14 cellular contexts compared by ENCODE assay signal in the genomic region with DNA sequence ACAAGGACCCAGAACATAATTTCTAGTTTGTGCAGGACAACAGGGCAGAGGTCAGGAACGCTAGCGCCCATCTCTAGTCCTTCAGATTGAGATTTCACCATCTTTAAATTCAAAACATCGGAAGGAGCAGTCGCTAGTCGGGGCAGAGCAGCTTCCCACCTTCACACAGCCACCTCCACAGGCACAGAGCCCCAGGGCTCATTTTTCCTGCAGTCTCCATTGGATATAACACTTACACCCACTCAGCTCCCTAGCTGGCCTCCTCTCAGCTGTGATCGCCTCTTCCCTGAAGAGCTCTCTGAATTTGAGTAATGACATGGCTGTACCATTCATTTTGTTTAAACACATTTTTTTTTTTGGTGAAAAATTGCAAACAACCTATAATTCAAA. TPM values are rescaled to one million over a fixed set of nuclear protein-coding genes. Genes with fewer than 3 reads are reported as not detected.
A peak's percentile ranks its signal among the peaks of the same experiment; 100 is the strongest.
DNase-seq lines count a peak whose midpoint lies in the region; ATAC-seq and TF ChIP-seq lines count a peak whose summit lies in the region.
"Had no signal": no experiment of that assay in that cellular context is flagged by ENCODE, and none has a peak within 500 bp of the region (broad histone marks: within the 10 kb centered on the region; RNA-seq: fewer than 3 reads in every experiment).

No MANE protein-coding gene starts in this region.

- H3K36me3 ChIP-seq in CD4-positive, CD25-positive, alpha-beta regulatory T cell (ENCODE audit: control insufficient read depth, insufficient read depth, low read length) = peaks cover 2% of the 10 kb centered on the region
- no peaks in the 10 kb centered on the region for H3K36me3 ChIP-seq in Caco-2 (ENCODE audit: control insufficient read depth, insufficient read depth, low read length)

- no peak for DNase-seq in CD4-positive, CD25-positive, alpha-beta regulatory T cell
- DNase-seq in Caco-2 (no peak), RWPE1 (ENCODE audit: low spot score) (no peak), memory B cell (ENCODE audit: low spot score in 2 of 2) (no peak), NCI-H187 (lab: John Stamatoyannopoulos, UW) (no peak), GOT3 (lab: John Stamatoyannopoulos, UW) (no peak), kidney glomerular epithelial cell (lab: John Stamatoyannopoulos, UW) (no peak), KBM-7 (no peak)
- DNase-seq: activated CD4-positive, alpha-beta T cell treated with anti-CD3 and anti-CD28 coated beads for 1 hour; left lung; NCI-H1694 had no signal

- H3K4me3 Mint-ChIP-seq in CD4-positive, CD25-positive, alpha-beta regulatory T cell = peak overlapping the region in 3 of 4 donors; percentile 78 to 85 (median 80)
- H3K4me3 Mint-ChIP-seq in Caco-2 (ENCODE audit: unreplicated experiment) (peak overlapping the region; percentile 56), memory B cell (peak overlapping the region; percentile 2)

- H3K4me1 ChIP-seq in CD4-positive, CD25-positive, alpha-beta regulatory T cell (ENCODE audit: control insufficient read depth, insufficient read depth, low read length, poor library complexity, severe bottlenecking) = peaks cover 15% of the 10 kb centered on the region
- peaks cover 7% of the 10 kb centered on the region; the same call in 1 of the 2 replicates for H3K4me1 ChIP-seq in Caco-2

- H3K4me1 Mint-ChIP-seq in CD4-positive, CD25-positive, alpha-beta regulatory T cell = peaks cover 0 to 20% (median 7%) of the 10 kb centered on the region in 4 donors
- no peaks in the 10 kb centered on the region for H3K4me1 Mint-ChIP-seq in Caco-2 (ENCODE audit: low read depth, unreplicated experiment)
- H3K4me1 Mint-ChIP-seq in memory B cell = peaks cover 18% of the 10 kb centered on the region

- intact Hi-C loops in Caco-2 (cut with micrococcal nuclease; ENCODE audit: unreplicated experiment) = no loop called here

- no peaks in the 10 kb centered on the region for H3K36me3 Mint-ChIP-seq in CD4-positive, CD25-positive, alpha-beta regulatory T cell
- peaks cover 14% of the 10 kb centered on the region for H3K36me3 Mint-ChIP-seq in Caco-2 (ENCODE audit: insufficient read depth, unreplicated experiment)
- peaks cover 2% of the 10 kb centered on the region for H3K36me3 Mint-ChIP-seq in memory B cell

- POLR2A ChIA-PET in Caco-2 (lab: Charles Lee) (no interaction called here), RWPE1 (lab: Yijun Ruan, JAX; ENCODE audit: low non-redundant PET) (no interaction called here)

- no peak for ATAC-seq in CD4-positive, CD25-positive, alpha-beta regulatory T cell (ENCODE audit: low read depth in 2 of 2)
- ATAC-seq in memory B cell (ENCODE audit: low read depth) = no peak
- ATAC-seq: left lung had no signal

- no TSS peak for BruUV-seq in Caco-2 (replicated peaks; lab: Mats Ljungman, UMichigan)

- H3K27ac Mint-ChIP-seq in CD4-positive, CD25-positive, alpha-beta regulatory T cell = peak overlapping the region in 1 of 3 donors; percentile 38
- H3K27ac Mint-ChIP-seq in Caco-2 (ENCODE audit: unreplicated experiment) (no peak overlapping the region), memory B cell (no peak overlapping the region)

- TF ChIP-seq CTCF in Caco-2 (IDR thresholded peaks at IDR 0.05; ENCODE audit: insufficient read depth in 1 of 2, low read depth in 1 of 2, low read length in 1 of 2, severe bottlenecking in 1 of 2, unreplicated experiment in 1 of 2) = no peak
- TF ChIP-seq CTCF in RWPE1 (conservative IDR thresholded peaks at IDR 0.05; ENCODE audit: low read depth) = no peak

- H3K4me3 ChIP-seq in CD4-positive, CD25-positive, alpha-beta regulatory T cell (ENCODE audit: low read depth, low read length) = no peak overlapping the region
- H3K4me3 ChIP-seq in Caco-2 (ENCODE audit: low read depth, low read length) = no peak overlapping the region
- H3K4me3 ChIP-seq: hepatocyte, left lung, tibial nerve had no signal

- no peak overlapping the region for H3K27ac ChIP-seq in CD4-positive, CD25-positive, alpha-beta regulatory T cell (ENCODE audit: insufficient read depth, low read length, poor library complexity, severe bottlenecking)
- H3K27ac ChIP-seq in RWPE1 = peak overlapping the region; percentile 90
- H3K27ac ChIP-seq: hepatocyte, left lung, tibial nerve had no signal

- in situ Hi-C loops in KBM-7 (cut with MboI; ENCODE audit: low pct_unique_long_range_greater_than_20kb, low sequenced_read_pairs) = no loop called here

- H3K9me3 ChIP-seq in CD4-positive, CD25-positive, alpha-beta regulatory T cell (ENCODE audit: control insufficient read depth in 2 of 2, low read length in 2 of 2) = no peaks in the 10 kb centered on the region
- H3K9me3 ChIP-seq in Caco-2 = no peaks in the 10 kb centered on the region
- H3K9me3 ChIP-seq: left lung had no signal

- H3K27me3 ChIP-seq in CD4-positive, CD25-positive, alpha-beta regulatory T cell (ENCODE audit: control insufficient read depth, insufficient read depth, low read length) = no peaks in the 10 kb centered on the region
- no peaks in the 10 kb centered on the region for H3K27me3 ChIP-seq in Caco-2 (replicated peaks; ENCODE audit: control insufficient read depth, insufficient read depth, low read length)

- peaks cover 0 to 2% (median 0%) of the 10 kb centered on the region in 7 donors for H3K9me3 Mint-ChIP-seq in CD4-positive, CD25-positive, alpha-beta regulatory T cell
- H3K9me3 Mint-ChIP-seq in Caco-2 (ENCODE audit: unreplicated experiment) (no peaks in the 10 kb centered on the region), memory B cell (no peaks in the 10 kb centered on the region)

- H3K27me3 Mint-ChIP-seq in CD4-positive, CD25-positive, alpha-beta regulatory T cell = peaks cover 23% of the 10 kb centered on the region
- H3K27me3 Mint-ChIP-seq in Caco-2 (ENCODE audit: insufficient read depth, unreplicated experiment) = no peaks in the 10 kb centered on the region
- H3K27me3 Mint-ChIP-seq in memory B cell = peaks cover 2% of the 10 kb centered on the region

- CTCF ChIA-PET in Caco-2 (lab: Charles Lee) (interaction anchor here (0.6 to 5.5 kb wide), 10 partner anchors 13 to 73 kb away, joined by 3 to 19 read pairs (median 3); a partner anchor contains a TSS), RWPE1 (lab: Yijun Ruan, JAX) (interaction anchor here (0.6 to 3.0 kb wide), 7 partner anchors 13 to 785 kb away, joined by 3 to 14 read pairs (median 5); no protein-coding TSS in a partner anchor)

RNA-seq across cellular contexts. Expression of a gene that starts 1.4 kb away (rescaled TPM):
- 0.76 TPM for total RNA-seq in CD4-positive, CD25-positive, alpha-beta regulatory T cell
- under 1 TPM in 3 of 4 donors, not detected in 1; 0.20 to 0.87 (median 0.70) TPM for polyA plus RNA-seq in CD4-positive, CD25-positive, alpha-beta regulatory T cell
- 0.75 and 1.2 TPM in 2 replicates for total RNA-seq in Caco-2 (2022)
- total RNA-seq: endothelial cell of umbilical vein had no signal

RNA-seq across cellular contexts. Expression of a gene that starts 20.6 kb away (rescaled TPM):
- 36.3 TPM for total RNA-seq in CD4-positive, CD25-positive, alpha-beta regulatory T cell
- polyA plus RNA-seq in CD4-positive, CD25-positive, alpha-beta regulatory T cell = 1 to 10 TPM; 5.5 to 9.5 (median 6.6) TPM
- 34.0 and 39.4 TPM in 2 replicates for total RNA-seq in Caco-2 (2022)

RNA-seq across cellular contexts. Expression of a gene that starts 29.4 kb away (rescaled TPM):
- total RNA-seq in CD4-positive, CD25-positive, alpha-beta regulatory T cell = 81.7 TPM
- 10 to 100 TPM; 17.9 to 23.3 (median 18.5) TPM for polyA plus RNA-seq in CD4-positive, CD25-positive, alpha-beta regulatory T cell
- 40.1 and 45.1 TPM in 2 replicates for total RNA-seq in Caco-2 (2022)

RNA-seq across cellular contexts. Expression of a gene that starts 53.4 kb away (rescaled TPM):
- total RNA-seq in CD4-positive, CD25-positive, alpha-beta regulatory T cell = 0.30 TPM
- not detected for polyA plus RNA-seq in CD4-positive, CD25-positive, alpha-beta regulatory T cell
- 0.14 and 0.19 TPM in 2 replicates for total RNA-seq in Caco-2 (2022)
- total RNA-seq: hepatocyte had no signal

RNA-seq across cellular contexts. Expression of a gene that starts 60.0 kb away (rescaled TPM):
- total RNA-seq in CD4-positive, CD25-positive, alpha-beta regulatory T cell = 59.2 TPM
- 100 to 1,000 TPM; 101 to 135 (median 117) TPM for polyA plus RNA-seq in CD4-positive, CD25-positive, alpha-beta regulatory T cell
- total RNA-seq in Caco-2 (2022) = 83.3 and 99.8 TPM in 2 replicates

Comparison
In these comparisons a context has a peak if more than half of its experiments do, and no peak if none do; other contexts are left out.
1. H3K4me3 Mint-ChIP-seq: peak in every context shown above with its lines; median percentile 80 in CD4-positive, CD25-positive, alpha-beta regulatory T cell; 56 in Caco-2; 2 in memory B cell.